13 cellular contexts compared by ENCODE assay signal in the genomic region with DNA sequence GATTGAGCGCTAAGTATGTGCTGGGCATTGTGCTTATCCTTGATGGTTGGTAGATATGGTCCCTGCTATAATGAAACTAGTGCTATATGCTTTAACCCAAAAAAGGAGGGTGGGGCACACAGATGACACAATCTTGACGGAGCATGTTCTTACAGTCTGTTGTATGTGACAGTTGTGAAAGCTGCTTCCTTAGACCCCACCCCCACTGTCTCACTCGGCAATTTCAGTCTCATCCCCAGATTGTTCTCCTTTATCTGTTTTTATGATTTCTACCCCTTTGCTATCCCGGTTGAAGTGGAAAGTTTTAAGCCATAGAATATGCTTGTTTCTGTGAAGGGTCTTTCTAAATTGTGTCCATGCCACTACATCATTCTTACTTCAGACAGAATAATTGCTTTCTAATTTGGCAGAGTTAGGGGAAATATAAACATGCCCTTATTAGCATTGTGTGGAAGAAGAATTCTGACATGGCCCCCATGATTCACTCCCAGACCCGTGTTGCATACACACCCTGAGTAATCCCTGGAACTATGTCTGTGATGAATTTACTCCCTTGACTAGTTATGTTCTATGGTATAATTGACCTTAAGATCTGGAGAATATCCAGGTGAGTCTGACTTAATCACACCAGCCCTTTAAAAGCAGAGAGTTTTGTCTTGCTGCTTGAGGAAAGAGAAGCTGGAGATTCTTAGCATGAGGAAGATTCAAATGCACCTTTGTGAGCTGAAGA.
DNase-seq lines count a peak whose midpoint lies in the region; TF ChIP-seq lines count a peak whose summit lies in the region.
"Had no signal": no experiment of that assay in that cellular context is flagged by ENCODE, and none has a peak within 500 bp of the region (broad histone marks: within the 10 kb centered on the region; RNA-seq: fewer than 3 reads in every experiment).

No MANE protein-coding gene starts in this region.

- DNase-seq in AG10803 (ENCODE audit: low read depth) (peak; percentile 77), Kasumi-1 (lab: John Stamatoyannopoulos, UW) (peak; percentile 30 to 41), adipocyte (ENCODE audit: low read depth) (peak; percentile 21), kidney epithelial cell (ENCODE audit: low read depth) (peak; percentile 70), HK-2 (ENCODE audit: unreplicated experiment) (no peak)
- no peak for DNase-seq in stimulated activated CD4-positive, alpha-beta T cell treated with anti-CD3 and anti-CD28 coated beads, Interleukin-1b, Interleukin-23, amount 100 ng/mL, for 48 hours
- no peak for DNase-seq in activated CD4-positive, alpha-beta T cell treated with anti-CD3 and anti-CD28 coated beads, Interleukin-2, amount 50 U/mL, for 4 hours
- DNase-seq in activated T-cell treated with anti-CD3 and anti-CD28 coated beads, Interleukin-2, amount 50 U/mL, for 1 hour = no peak
- DNase-seq: activated naive CD4-positive, alpha-beta T cell; stimulated activated CD4-positive, alpha-beta T cell treated with anti-CD3 and anti-CD28 coated beads, Interleukin-4, amount 100 ng/mL, for 4 hours; T-helper 2 cell; transverse colon had no signal

- no peak overlapping the region for H3K4me3 ChIP-seq in AG10803 (ENCODE audit: low read length)
- H3K4me3 ChIP-seq in adipocyte (ENCODE audit: low read length) = peak overlapping the region; percentile 6
- H3K4me3 ChIP-seq in kidney epithelial cell (ENCODE audit: low read depth, low read length) = no peak overlapping the region
- H3K4me3 ChIP-seq: HAP-1, transverse colon had no signal

- no peaks in the 10 kb centered on the region for H3K36me3 ChIP-seq in adipocyte (ENCODE audit: control insufficient read depth, insufficient read depth, low read length, severe bottlenecking)
- no peaks in the 10 kb centered on the region for H3K36me3 ChIP-seq in kidney epithelial cell (ENCODE audit: control insufficient read depth, insufficient read depth, low read length)
- H3K36me3 ChIP-seq: HAP-1, transverse colon had no signal

- H3K9me3 ChIP-seq in adipocyte (ENCODE audit: control insufficient read depth, low read length) = no peaks in the 10 kb centered on the region
- H3K9me3 ChIP-seq: HAP-1, transverse colon had no signal

- H3K9ac ChIP-seq in adipocyte (ENCODE audit: low read length) = no peak overlapping the region

- TF ChIP-seq CTCF in AG10803 (conservative IDR thresholded peaks at IDR 0.05; ENCODE audit: low read length) (no peak), kidney epithelial cell (IDR thresholded peaks at IDR 0.05; ENCODE audit: insufficient read depth, low read length, poor library complexity, severe bottlenecking) (no peak)

- H3K4me1 ChIP-seq in adipocyte (ENCODE audit: control insufficient read depth, insufficient read depth, low read length) = peaks cover 16% of the 10 kb centered on the region
- H3K4me1 ChIP-seq: HAP-1, transverse colon had no signal

- H3K27me3 ChIP-seq in adipocyte (replicated peaks; ENCODE audit: control insufficient read depth, insufficient read depth, low read length) (no peaks in the 10 kb centered on the region), kidney epithelial cell (ENCODE audit: control insufficient read depth, insufficient read depth, low read length) (no peaks in the 10 kb centered on the region)
- H3K27me3 ChIP-seq: transverse colon had no signal

Comparison
In these comparisons a context has a peak if more than half of its experiments do, and no peak if none do; other contexts are left out.
1. DNase-seq: peak in AG10803 (single experiment), Kasumi-1 (2 of 2), adipocyte (single experiment) and kidney epithelial cell (single experiment); none in HK-2 (single experiment), stimulated activated CD4-positive, alpha-beta T cell treated with anti-CD3 and anti-CD28 coated beads, Interleukin-1b, Interleukin-23, amount 100 ng/mL, for 48 hours (single experiment), activated CD4-positive, alpha-beta T cell treated with anti-CD3 and anti-CD28 coated beads, Interleukin-2, amount 50 U/mL, for 4 hours (0 of 2) and activated T-cell treated with anti-CD3 and anti-CD28 coated beads, Interleukin-2, amount 50 U/mL, for 1 hour (single experiment).